In the genomic region with DNA sequence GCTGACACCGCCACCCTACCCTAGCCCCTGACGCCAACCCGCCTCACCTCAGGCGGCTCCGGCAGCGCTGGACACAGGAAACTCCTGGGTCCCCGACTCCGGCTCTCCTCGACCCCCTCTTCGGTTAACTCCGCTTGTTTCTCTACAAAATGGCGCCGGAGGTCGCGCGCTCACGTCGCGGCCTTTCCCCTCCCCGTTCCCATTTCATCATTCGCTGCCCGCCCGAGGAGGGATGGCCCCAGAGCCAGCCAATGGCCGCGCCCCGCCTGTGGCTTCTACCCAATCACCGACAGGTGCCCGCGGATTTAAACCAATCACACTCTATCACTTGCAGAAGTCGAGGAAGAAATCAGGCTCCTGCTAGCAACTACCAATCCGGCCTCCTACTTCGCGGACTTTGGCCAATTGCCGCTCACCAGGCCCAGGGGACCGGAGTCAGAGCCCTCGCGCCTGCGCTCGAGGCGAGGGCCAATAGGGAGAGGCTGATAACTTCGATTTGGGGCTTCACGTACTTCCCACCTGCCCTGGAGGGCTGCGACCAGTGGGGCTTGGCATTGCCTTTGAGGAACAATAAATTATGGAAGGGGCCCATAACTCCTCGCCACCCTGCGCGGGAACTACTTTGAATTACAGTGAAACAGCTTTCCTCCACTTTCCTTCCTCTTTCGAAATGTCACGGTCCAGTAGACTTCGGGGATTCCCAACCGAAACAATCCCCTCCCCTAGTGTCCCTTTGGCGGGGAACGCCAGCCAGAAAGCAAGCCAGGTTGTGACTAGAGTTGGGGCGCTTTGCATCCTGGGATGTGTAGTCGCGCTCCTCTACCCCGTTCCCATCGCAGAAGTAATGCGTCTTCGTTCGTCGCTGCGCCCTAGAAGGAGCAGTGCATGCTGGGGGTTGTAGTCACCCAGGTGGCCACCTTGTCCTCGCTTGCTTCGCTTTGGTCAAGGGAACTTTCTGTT, we compare ENCODE assay signal across 1 cellular context.
TF ChIP-seq lines count a peak whose summit lies in the region.

A gene (minus strand): TSS at position 146 of the 960 bp plus-strand sequence. CDS start 30,489 bp downstream, outside the sequence.

TF ChIP-seq in HepG2, 621 proteins besides CTCF, POLR2A, EP300 and RAD21 (continued from another document and continues in another):
- TF ChIP-seq NONO (IDR thresholded peaks at IDR 0.05), result no peak
- TF ChIP-seq NONO (CRISPR knock-in tag; conservative IDR thresholded peaks at IDR 0.05), result peak; percentile 78
- TF ChIP-seq JDP2 (CRISPR knock-in tag; IDR thresholded peaks at IDR 0.05; ENCODE audit: borderline replicate concordance), result no peak
- TF ChIP-seq ZNF550 (CRISPR knock-in tag; IDR thresholded peaks at IDR 0.05; ENCODE audit: borderline replicate concordance), result peak; percentile 93; the same call in 1 of the 2 replicates
- TF ChIP-seq MTF1 (CRISPR knock-in tag; IDR thresholded peaks at IDR 0.05), result 0 out of 2 replicates have a peak, but pooled peaks have one; percentile 62
- TF ChIP-seq NR2F6 (IDR thresholded peaks at IDR 0.05), result peak; percentile 49; the same call in 1 of the 2 replicates
- peak; percentile 28; the same call in 1 of the 2 replicates for TF ChIP-seq NR2F6 (CRISPR knock-in tag; IDR thresholded peaks at IDR 0.05)
- TF ChIP-seq ZNF451 (CRISPR knock-in tag; IDR thresholded peaks at IDR 0.05), result peak; percentile 2; the same call in 1 of the 2 replicates
- TF ChIP-seq RXRB (CRISPR knock-in tag; IDR thresholded peaks at IDR 0.05; ENCODE audit: borderline replicate concordance), result peak; percentile 55; the same call in 1 of the 2 replicates
- TF ChIP-seq NFYB (CRISPR knock-in tag; IDR thresholded peaks at IDR 0.05), result peak; percentile 99
- no peak; the same call in 1 of the 2 replicates for TF ChIP-seq ZNF333 (CRISPR knock-in tag; IDR thresholded peaks at IDR 0.05; ENCODE audit: borderline replicate concordance)
- TF ChIP-seq, protein P1, sequence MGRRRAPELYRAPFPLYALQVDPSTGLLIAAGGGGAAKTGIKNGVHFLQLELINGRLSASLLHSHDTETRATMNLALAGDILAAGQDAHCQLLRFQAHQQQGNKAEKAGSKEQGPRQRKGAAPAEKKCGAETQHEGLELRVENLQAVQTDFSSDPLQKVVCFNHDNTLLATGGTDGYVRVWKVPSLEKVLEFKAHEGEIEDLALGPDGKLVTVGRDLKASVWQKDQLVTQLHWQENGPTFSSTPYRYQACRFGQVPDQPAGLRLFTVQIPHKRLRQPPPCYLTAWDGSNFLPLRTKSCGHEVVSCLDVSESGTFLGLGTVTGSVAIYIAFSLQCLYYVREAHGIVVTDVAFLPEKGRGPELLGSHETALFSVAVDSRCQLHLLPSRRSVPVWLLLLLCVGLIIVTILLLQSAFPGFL (CRISPR knock-in tag; IDR thresholded peaks at IDR 0.05), result no peak
- TF ChIP-seq CAMTA2 (CRISPR knock-in tag; IDR thresholded peaks at IDR 0.05; ENCODE audit: borderline replicate concordance), result 0 out of 2 replicates have a peak, but pooled peaks have one; percentile 39
- peak; percentile 85; the same call in 1 of the 2 replicates for TF ChIP-seq ZNF510 (CRISPR knock-in tag; IDR thresholded peaks at IDR 0.05; ENCODE audit: low read depth)
- no peak; the same call in 1 of the 2 replicates for TF ChIP-seq ZBTB42 (CRISPR knock-in tag; IDR thresholded peaks at IDR 0.05)
- TF ChIP-seq REPIN1 (CRISPR knock-in tag; IDR thresholded peaks at IDR 0.05; ENCODE audit: borderline replicate concordance, low read depth), result no peak; the same call in 1 of the 2 replicates
- TF ChIP-seq FOXO1 (CRISPR knock-in tag; IDR thresholded peaks at IDR 0.05), result peak; percentile 56; the same call in 1 of the 2 replicates
- no peak for TF ChIP-seq FOSL1 (CRISPR knock-in tag; IDR thresholded peaks at IDR 0.05; ENCODE audit: borderline replicate concordance)
- TF ChIP-seq, protein P2, sequence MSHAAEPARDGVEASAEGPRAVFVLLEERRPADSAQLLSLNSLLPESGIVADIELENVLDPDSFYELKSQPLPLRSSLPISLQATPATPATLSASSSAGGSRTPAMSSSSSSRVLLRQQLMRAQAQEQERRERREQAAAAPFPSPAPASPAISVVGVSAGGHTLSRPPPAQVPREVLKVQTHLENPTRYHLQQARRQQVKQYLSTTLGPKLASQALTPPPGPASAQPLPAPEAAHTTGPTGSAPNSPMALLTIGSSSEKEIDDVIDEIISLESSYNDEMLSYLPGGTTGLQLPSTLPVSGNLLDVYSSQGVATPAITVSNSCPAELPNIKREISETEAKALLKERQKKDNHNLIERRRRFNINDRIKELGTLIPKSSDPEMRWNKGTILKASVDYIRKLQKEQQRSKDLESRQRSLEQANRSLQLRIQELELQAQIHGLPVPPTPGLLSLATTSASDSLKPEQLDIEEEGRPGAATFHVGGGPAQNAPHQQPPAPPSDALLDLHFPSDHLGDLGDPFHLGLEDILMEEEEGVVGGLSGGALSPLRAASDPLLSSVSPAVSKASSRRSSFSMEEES (CRISPR knock-in tag; IDR thresholded peaks at IDR 0.05), result peak; percentile 38
- TF ChIP-seq, protein P3, sequence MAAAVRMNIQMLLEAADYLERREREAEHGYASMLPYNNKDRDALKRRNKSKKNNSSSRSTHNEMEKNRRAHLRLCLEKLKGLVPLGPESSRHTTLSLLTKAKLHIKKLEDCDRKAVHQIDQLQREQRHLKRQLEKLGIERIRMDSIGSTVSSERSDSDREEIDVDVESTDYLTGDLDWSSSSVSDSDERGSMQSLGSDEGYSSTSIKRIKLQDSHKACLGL (CRISPR knock-in tag; IDR thresholded peaks at IDR 0.05), result peak; percentile 82
- peak; percentile 78; the same call in 1 of the 2 replicates for TF ChIP-seq ZNF232 (CRISPR knock-in tag; IDR thresholded peaks at IDR 0.05; ENCODE audit: borderline replicate concordance)
- peak; percentile 77 for TF ChIP-seq ZFX (CRISPR knock-in tag; IDR thresholded peaks at IDR 0.05; ENCODE audit: low read depth)
- TF ChIP-seq, protein P4, sequence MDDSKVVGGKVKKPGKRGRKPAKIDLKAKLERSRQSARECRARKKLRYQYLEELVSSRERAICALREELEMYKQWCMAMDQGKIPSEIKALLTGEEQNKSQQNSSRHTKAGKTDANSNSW (CRISPR knock-in tag; IDR thresholded peaks at IDR 0.05; ENCODE audit: borderline replicate concordance), result no peak
- TF ChIP-seq, protein P5, sequence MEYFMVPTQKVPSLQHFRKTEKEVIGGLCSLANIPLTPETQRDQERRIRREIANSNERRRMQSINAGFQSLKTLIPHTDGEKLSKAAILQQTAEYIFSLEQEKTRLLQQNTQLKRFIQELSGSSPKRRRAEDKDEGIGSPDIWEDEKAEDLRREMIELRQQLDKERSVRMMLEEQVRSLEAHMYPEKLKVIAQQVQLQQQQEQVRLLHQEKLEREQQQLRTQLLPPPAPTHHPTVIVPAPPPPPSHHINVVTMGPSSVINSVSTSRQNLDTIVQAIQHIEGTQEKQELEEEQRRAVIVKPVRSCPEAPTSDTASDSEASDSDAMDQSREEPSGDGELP (IDR thresholded peaks at IDR 0.05; ENCODE audit: borderline replicate concordance, low read depth), result no peak; the same call in 1 of the 2 replicates
- TF ChIP-seq, protein P6, sequence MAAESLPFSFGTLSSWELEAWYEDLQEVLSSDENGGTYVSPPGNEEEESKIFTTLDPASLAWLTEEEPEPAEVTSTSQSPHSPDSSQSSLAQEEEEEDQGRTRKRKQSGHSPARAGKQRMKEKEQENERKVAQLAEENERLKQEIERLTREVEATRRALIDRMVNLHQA (CRISPR knock-in tag; IDR thresholded peaks at IDR 0.05), result no peak
- no peak for TF ChIP-seq ZNF24 (IDR thresholded peaks at IDR 0.05)
- TF ChIP-seq PPARG (CRISPR knock-in tag; conservative IDR thresholded peaks at IDR 0.05), result no peak
- peak; percentile 53; the same call in 1 of the 2 replicates for TF ChIP-seq FOXA3 (CRISPR knock-in tag; IDR thresholded peaks at IDR 0.05)
- TF ChIP-seq, protein P7, sequence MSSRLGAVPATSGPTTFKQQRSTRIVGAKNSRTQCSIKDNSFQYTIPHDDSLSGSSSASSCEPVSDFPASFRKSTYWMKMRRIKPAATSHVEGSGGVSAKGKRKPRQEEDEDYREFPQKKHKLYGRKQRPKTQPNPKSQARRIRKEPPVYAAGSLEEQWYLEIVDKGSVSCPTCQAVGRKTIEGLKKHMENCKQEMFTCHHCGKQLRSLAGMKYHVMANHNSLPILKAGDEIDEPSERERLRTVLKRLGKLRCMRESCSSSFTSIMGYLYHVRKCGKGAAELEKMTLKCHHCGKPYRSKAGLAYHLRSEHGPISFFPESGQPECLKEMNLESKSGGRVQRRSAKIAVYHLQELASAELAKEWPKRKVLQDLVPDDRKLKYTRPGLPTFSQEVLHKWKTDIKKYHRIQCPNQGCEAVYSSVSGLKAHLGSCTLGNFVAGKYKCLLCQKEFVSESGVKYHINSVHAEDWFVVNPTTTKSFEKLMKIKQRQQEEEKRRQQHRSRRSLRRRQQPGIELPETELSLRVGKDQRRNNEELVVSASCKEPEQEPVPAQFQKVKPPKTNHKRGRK (CRISPR knock-in tag; IDR thresholded peaks at IDR 0.05), result no peak
- TF ChIP-seq, protein P8, sequence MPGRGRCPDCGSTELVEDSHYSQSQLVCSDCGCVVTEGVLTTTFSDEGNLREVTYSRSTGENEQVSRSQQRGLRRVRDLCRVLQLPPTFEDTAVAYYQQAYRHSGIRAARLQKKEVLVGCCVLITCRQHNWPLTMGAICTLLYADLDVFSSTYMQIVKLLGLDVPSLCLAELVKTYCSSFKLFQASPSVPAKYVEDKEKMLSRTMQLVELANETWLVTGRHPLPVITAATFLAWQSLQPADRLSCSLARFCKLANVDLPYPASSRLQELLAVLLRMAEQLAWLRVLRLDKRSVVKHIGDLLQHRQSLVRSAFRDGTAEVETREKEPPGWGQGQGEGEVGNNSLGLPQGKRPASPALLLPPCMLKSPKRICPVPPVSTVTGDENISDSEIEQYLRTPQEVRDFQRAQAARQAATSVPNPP (CRISPR knock-in tag; IDR thresholded peaks at IDR 0.05), result peak; percentile 46
- TF ChIP-seq NAIF1 (CRISPR knock-in tag; IDR thresholded peaks at IDR 0.05; ENCODE audit: borderline replicate concordance), result peak; percentile 81
- TF ChIP-seq ATF7 (IDR thresholded peaks at IDR 0.05), result no peak
- TF ChIP-seq ATF7 (CRISPR knock-in tag; IDR thresholded peaks at IDR 0.05), result peak; percentile 50
- TF ChIP-seq RELA (CRISPR knock-in tag; IDR thresholded peaks at IDR 0.05), result no peak; the same call in none of the 2 replicates
- no peak; the same call in 1 of the 2 replicates for TF ChIP-seq MZF1 (CRISPR knock-in tag; IDR thresholded peaks at IDR 0.05; ENCODE audit: borderline replicate concordance)
- peak in 1 of 2 experiments; percentile 77; a peak in 2 of 4 replicates for TF ChIP-seq KLF16 (CRISPR knock-in tag; IDR thresholded peaks at IDR 0.05)
- no peak for TF ChIP-seq SMC3 (IDR thresholded peaks at IDR 0.05; ENCODE audit: low read length)
- TF ChIP-seq NR2F2 (IDR thresholded peaks at IDR 0.05; ENCODE audit: borderline replicate concordance, low read depth), result peak; percentile 3; the same call in 1 of the 2 replicates
- TF ChIP-seq ZNF549 (CRISPR knock-in tag; IDR thresholded peaks at IDR 0.05), result no peak
- TF ChIP-seq, protein P9, sequence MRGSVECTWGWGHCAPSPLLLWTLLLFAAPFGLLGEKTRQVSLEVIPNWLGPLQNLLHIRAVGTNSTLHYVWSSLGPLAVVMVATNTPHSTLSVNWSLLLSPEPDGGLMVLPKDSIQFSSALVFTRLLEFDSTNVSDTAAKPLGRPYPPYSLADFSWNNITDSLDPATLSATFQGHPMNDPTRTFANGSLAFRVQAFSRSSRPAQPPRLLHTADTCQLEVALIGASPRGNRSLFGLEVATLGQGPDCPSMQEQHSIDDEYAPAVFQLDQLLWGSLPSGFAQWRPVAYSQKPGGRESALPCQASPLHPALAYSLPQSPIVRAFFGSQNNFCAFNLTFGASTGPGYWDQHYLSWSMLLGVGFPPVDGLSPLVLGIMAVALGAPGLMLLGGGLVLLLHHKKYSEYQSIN (CRISPR knock-in tag; IDR thresholded peaks at IDR 0.05; ENCODE audit: borderline replicate concordance), result no peak
- peak; percentile 36; the same call in 1 of the 2 replicates for TF ChIP-seq KLF15 (CRISPR knock-in tag; IDR thresholded peaks at IDR 0.05; ENCODE audit: borderline replicate concordance)
- peak; percentile 90; the same call in 1 of the 2 replicates for TF ChIP-seq ZNF761 (CRISPR knock-in tag; conservative IDR thresholded peaks at IDR 0.05)
- TF ChIP-seq, protein P10, sequence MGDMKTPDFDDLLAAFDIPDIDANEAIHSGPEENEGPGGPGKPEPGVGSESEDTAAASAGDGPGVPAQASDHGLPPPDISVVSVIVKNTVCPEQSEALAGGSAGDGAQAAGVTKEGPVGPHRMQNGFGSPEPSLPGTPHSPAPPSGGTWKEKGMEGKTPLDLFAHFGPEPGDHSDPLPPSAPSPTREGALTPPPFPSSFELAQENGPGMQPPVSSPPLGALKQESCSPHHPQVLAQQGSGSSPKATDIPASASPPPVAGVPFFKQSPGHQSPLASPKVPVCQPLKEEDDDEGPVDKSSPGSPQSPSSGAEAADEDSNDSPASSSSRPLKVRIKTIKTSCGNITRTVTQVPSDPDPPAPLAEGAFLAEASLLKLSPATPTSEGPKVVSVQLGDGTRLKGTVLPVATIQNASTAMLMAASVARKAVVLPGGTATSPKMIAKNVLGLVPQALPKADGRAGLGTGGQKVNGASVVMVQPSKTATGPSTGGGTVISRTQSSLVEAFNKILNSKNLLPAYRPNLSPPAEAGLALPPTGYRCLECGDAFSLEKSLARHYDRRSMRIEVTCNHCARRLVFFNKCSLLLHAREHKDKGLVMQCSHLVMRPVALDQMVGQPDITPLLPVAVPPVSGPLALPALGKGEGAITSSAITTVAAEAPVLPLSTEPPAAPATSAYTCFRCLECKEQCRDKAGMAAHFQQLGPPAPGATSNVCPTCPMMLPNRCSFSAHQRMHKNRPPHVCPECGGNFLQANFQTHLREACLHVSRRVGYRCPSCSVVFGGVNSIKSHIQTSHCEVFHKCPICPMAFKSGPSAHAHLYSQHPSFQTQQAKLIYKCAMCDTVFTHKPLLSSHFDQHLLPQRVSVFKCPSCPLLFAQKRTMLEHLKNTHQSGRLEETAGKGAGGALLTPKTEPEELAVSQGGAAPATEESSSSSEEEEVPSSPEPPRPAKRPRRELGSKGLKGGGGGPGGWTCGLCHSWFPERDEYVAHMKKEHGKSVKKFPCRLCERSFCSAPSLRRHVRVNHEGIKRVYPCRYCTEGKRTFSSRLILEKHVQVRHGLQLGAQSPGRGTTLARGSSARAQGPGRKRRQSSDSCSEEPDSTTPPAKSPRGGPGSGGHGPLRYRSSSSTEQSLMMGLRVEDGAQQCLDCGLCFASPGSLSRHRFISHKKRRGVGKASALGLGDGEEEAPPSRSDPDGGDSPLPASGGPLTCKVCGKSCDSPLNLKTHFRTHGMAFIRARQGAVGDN (CRISPR knock-in tag; IDR thresholded peaks at IDR 0.05), result peak; percentile 99
- TF ChIP-seq AGO1 (IDR thresholded peaks at IDR 0.05; ENCODE audit: low read depth, low read length, poor library complexity, severe bottlenecking), result no peak
- TF ChIP-seq, protein P11, sequence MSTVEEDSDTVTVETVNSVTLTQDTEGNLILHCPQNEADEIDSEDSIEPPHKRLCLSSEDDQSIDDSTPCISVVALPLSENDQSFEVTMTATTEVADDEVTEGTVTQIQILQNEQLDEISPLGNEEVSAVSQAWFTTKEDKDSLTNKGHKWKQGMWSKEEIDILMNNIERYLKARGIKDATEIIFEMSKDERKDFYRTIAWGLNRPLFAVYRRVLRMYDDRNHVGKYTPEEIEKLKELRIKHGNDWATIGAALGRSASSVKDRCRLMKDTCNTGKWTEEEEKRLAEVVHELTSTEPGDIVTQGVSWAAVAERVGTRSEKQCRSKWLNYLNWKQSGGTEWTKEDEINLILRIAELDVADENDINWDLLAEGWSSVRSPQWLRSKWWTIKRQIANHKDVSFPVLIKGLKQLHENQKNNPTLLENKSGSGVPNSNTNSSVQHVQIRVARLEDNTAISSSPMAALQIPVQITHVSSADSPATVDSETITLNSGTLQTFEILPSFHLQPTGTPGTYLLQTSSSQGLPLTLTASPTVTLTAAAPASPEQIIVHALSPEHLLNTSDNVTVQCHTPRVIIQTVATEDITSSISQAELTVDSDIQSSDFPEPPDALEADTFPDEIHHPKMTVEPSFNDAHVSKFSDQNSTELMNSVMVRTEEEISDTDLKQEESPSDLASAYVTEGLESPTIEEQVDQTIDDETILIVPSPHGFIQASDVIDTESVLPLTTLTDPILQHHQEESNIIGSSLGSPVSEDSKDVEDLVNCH (CRISPR knock-in tag; IDR thresholded peaks at IDR 0.05), result no peak
- no peak for TF ChIP-seq ATAD3A (CRISPR knock-in tag; IDR thresholded peaks at IDR 0.05)
